26 cellular contexts compared by ENCODE assay signal in genomic region chrX:87468941-87469340, GRCh38. TPM values are rescaled to one million over a fixed set of nuclear protein-coding genes. Genes with fewer than 3 reads are reported as not detected.
A peak's percentile ranks its signal among the peaks of the same experiment; 100 is the strongest.
DNase-seq lines count a peak whose midpoint lies in the region; ATAC-seq, FAIRE-seq and TF ChIP-seq lines count a peak whose summit lies in the region.
"Had no signal": no experiment of that assay in that cellular context is flagged by ENCODE, and none has a peak within 500 bp of the region (broad histone marks: within the 10 kb centered on the region; RNA-seq: fewer than 3 reads in every experiment).

No MANE protein-coding gene starts in this region.

- H3K4me3 ChIP-seq in astrocyte (ENCODE audit: insufficient read depth, low read depth, low read length) = no peak overlapping the region
- no peak overlapping the region for H3K4me3 ChIP-seq in aorta (ENCODE audit: low read length in 2 of 2)
- H3K4me3 ChIP-seq: BLaER1, GM23248, PC-9 had no signal

- TF ChIP-seq CTCF in astrocyte (IDR thresholded peaks at IDR 0.05; ENCODE audit: insufficient read depth, low read depth, low read length) = no peak
- no peak for TF ChIP-seq CTCF in endothelial cell (IDR thresholded peaks at IDR 0.05; ENCODE audit: unreplicated experiment)

- H3K4me1 Mint-ChIP-seq in astrocyte (ENCODE audit: low read depth, unreplicated experiment) (peaks cover 2% of the 10 kb centered on the region), endothelial cell (ENCODE audit: unreplicated experiment) (no peaks in the 10 kb centered on the region)
- H3K4me1 Mint-ChIP-seq: CD4-positive, CD25-positive, alpha-beta regulatory T cell; T-cell had no signal

- H3K27ac Mint-ChIP-seq in astrocyte (ENCODE audit: unreplicated experiment) (no peak overlapping the region), endothelial cell (ENCODE audit: unreplicated experiment) (no peak overlapping the region)
- H3K27ac Mint-ChIP-seq: CD4-positive, CD25-positive, alpha-beta regulatory T cell; T-cell had no signal

- no peaks in the 10 kb centered on the region for H3K36me3 ChIP-seq in astrocyte (ENCODE audit: insufficient read depth, low read length)
- H3K36me3 ChIP-seq in aorta (ENCODE audit: control insufficient read depth in 1 of 2, insufficient read depth in 2 of 2, low read length in 1 of 2) = no peaks in the 10 kb centered on the region
- H3K36me3 ChIP-seq: BLaER1 had no signal

- no peak overlapping the region for H3K4me2 ChIP-seq in astrocyte (ENCODE audit: low read length)
- H3K4me2 ChIP-seq: BLaER1, KMS-11, PC-9 had no signal

- intact Hi-C loops in aorta (cut with DNase I) = no loop called here

- ATAC-seq in aorta (ENCODE audit: low FRiP score) = no peak
- ATAC-seq: Right ventricle myocardium inferior, T-cell had no signal

- 27 to 38% methylated on average over 2 of the region's 2 CpGs for WGBS in aorta, 2 donors

- in situ Hi-C loops in KBM-7 (cut with MboI; ENCODE audit: low pct_unique_long_range_greater_than_20kb, low sequenced_read_pairs) = no loop called here

- H3K9me3 Mint-ChIP-seq in astrocyte (ENCODE audit: unreplicated experiment) = no peaks in the 10 kb centered on the region
- H3K9me3 Mint-ChIP-seq in endothelial cell (ENCODE audit: unreplicated experiment) = no peaks in the 10 kb centered on the region

- H3K4me1 ChIP-seq in astrocyte (ENCODE audit: insufficient read depth, low read length) (no peaks in the 10 kb centered on the region), aorta (ENCODE audit: control insufficient read depth in 1 of 2, insufficient read depth in 2 of 2, low read length in 2 of 2) (no peaks in the 10 kb centered on the region)
- H3K4me1 ChIP-seq: BLaER1 had no signal

- H3K4me3 Mint-ChIP-seq in astrocyte (ENCODE audit: unreplicated experiment) = no peak overlapping the region
- H3K4me3 Mint-ChIP-seq in endothelial cell (ENCODE audit: unreplicated experiment) = no peak overlapping the region
- H3K4me3 Mint-ChIP-seq: CD4-positive, CD25-positive, alpha-beta regulatory T cell; T-cell had no signal

- no peaks in the 10 kb centered on the region for H4K20me1 ChIP-seq in astrocyte (ENCODE audit: insufficient read depth, low read length)
- H4K20me1 ChIP-seq: BLaER1 had no signal

- H3K27me3 ChIP-seq in astrocyte (ENCODE audit: insufficient read depth, low read length) = no peaks in the 10 kb centered on the region
- H3K27me3 ChIP-seq in aorta (ENCODE audit: control insufficient read depth in 1 of 2, insufficient read depth in 2 of 2, low read length in 1 of 2) = no peaks in the 10 kb centered on the region

- H3K36me3 Mint-ChIP-seq in astrocyte (ENCODE audit: low read depth, unreplicated experiment) (no peaks in the 10 kb centered on the region), endothelial cell (ENCODE audit: low read depth, unreplicated experiment) (no peaks in the 10 kb centered on the region)
- H3K36me3 Mint-ChIP-seq: CD4-positive, CD25-positive, alpha-beta regulatory T cell; T-cell had no signal

- H2AFZ ChIP-seq in astrocyte (ENCODE audit: low read depth, low read length) = no peak overlapping the region
- H2AFZ ChIP-seq: GM23248, PC-9 had no signal

- H3K9me3 ChIP-seq in astrocyte (ENCODE audit: insufficient read depth, low read depth, low read length) = no peaks in the 10 kb centered on the region
- no peaks in the 10 kb centered on the region for H3K9me3 ChIP-seq in aorta (ENCODE audit: control insufficient read depth, low read length)

- peak; percentile 88 for FAIRE-seq in astrocyte (lab: Jason Lieb, UNC)
- FAIRE-seq: A204.1 had no signal

- H3K27ac ChIP-seq in astrocyte (ENCODE audit: low read depth, low read length) (no peak overlapping the region), aorta (ENCODE audit: low read depth in 1 of 2, low read length in 2 of 2) (no peak overlapping the region)
- H3K27ac ChIP-seq: BLaER1, GM23248, KMS-11, PC-9 had no signal

- DNase-seq in KBM-7 (peak; percentile 75), MV-4-11 (lab: John Stamatoyannopoulos, UW) (peak; percentile 90), OCI-M1 (lab: John Stamatoyannopoulos, UW) (peak; percentile 86), astrocyte (ENCODE audit: low read depth) (no peak), aorta (no peak), NCI-H146 treated with DMSO at 0.1 percent for 48 hours (lab: John Stamatoyannopoulos, UW; ENCODE audit: unreplicated experiment) (no peak), endothelial cell (ENCODE audit: low spot score) (no peak)
- DNase-seq in activated naive CD4-positive, alpha-beta T cell treated with anti-CD3 and anti-CD28 coated beads, Interleukin-2, amount 50 U/mL, for 16 hours = no peak
- DNase-seq: CD4-positive, CD25-positive, alpha-beta regulatory T cell; DMS153; GM23248; H7; NCI-H1417; NCI-H1694 treated with DMSO at 0.1 percent for 48 hours; NCI-H2081; NCI-H2171; NCI-H345; NCI-H524; PC-9; T-cell had no signal

- H3K79me2 ChIP-seq in astrocyte (ENCODE audit: insufficient read depth, low read length) = no peaks in the 10 kb centered on the region

- no peaks in the 10 kb centered on the region for H3K27me3 Mint-ChIP-seq in astrocyte (ENCODE audit: low read depth, unreplicated experiment)
- H3K27me3 Mint-ChIP-seq in endothelial cell (ENCODE audit: unreplicated experiment) = no peaks in the 10 kb centered on the region
- H3K27me3 Mint-ChIP-seq: CD4-positive, CD25-positive, alpha-beta regulatory T cell had no signal

- no peak overlapping the region for H3K9ac ChIP-seq in astrocyte (ENCODE audit: low read length)
- H3K9ac ChIP-seq: BLaER1, GM23248, KMS-11 had no signal

RNA-seq across cellular contexts. Expression of gene KLHL4, which starts 48.7 kb away (rescaled TPM):
- total RNA-seq in astrocyte (16.4 and 19.8 TPM in 2 replicates), aorta (1 to 10 TPM; 1.2 TPM), endothelial cell (ENCODE audit: unreplicated experiment) (80.9 TPM)
- under 1 TPM in 1 of 2 donors, not detected in 1; 0.05 TPM for polyA plus RNA-seq in aorta
- total RNA-seq: SK-MEL-5; T-helper 2 cell treated with Interferon-gamma antibody and Interleukin-4, amounts not matched to agents 100 ng/mL and 5 ng/mL, for 36 hours had no signal
- polyA plus RNA-seq: CD4-positive, CD25-positive, alpha-beta regulatory T cell; GM23248 had no signal

Comparison
In these comparisons a context has a peak if more than half of its experiments do, and no peak if none do; other contexts are left out.
1. DNase-seq: peak in KBM-7 (single experiment), MV-4-11 (single experiment) and OCI-M1 (single experiment); none in astrocyte (single experiment), aorta (0 of 2), NCI-H146 treated with DMSO at 0.1 percent for 48 hours (single experiment), activated naive CD4-positive, alpha-beta T cell treated with anti-CD3 and anti-CD28 coated beads, Interleukin-2, amount 50 U/mL, for 16 hours (single experiment) and endothelial cell (single experiment).